In the genomic region with DNA sequence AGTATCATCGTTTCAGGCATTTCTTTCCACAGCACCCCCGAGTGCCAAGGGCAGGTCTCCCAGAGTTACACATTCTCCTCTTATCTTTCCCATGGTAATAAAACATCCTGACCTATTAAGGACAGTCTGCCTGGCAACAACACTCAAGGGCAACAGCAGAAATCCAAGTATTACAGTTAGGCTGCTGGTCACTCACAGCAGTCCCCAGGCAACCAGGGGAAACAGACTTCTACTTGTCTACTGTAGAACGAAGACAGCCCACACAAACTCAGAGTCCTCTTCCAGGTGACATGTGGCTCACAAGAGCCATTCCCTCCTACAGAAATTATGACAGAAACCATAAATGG, we compare ENCODE assay signal across 19 cellular contexts. TPM values are rescaled to one million over a fixed set of nuclear protein-coding genes. Genes with fewer than 3 reads are reported as not detected.
DNase-seq lines count a peak whose midpoint lies in the region; ATAC-seq and TF ChIP-seq lines count a peak whose summit lies in the region.
"Had no signal": no experiment of that assay in that cellular context is flagged by ENCODE, and none has a peak within 500 bp of the region (broad histone marks: within the 10 kb centered on the region; RNA-seq: fewer than 3 reads in every experiment).

No MANE protein-coding gene starts in this region.

- H4K91ac ChIP-seq in IMR-90 (ENCODE audit: insufficient read depth, low read depth, low read length), result no peak overlapping the region

- H4K5ac ChIP-seq in IMR-90 (ENCODE audit: low read depth, low read length), result no peak overlapping the region

- TF ChIP-seq CTCF in IMR-90 (conservative IDR thresholded peaks at IDR 0.05; ENCODE audit: low read depth, low read length), result no peak
- no peak for TF ChIP-seq CTCF in endodermal cell (conservative IDR thresholded peaks at IDR 0.05)
- no peak for TF ChIP-seq CTCF in progenitor cell of endocrine pancreas (IDR thresholded peaks at IDR 0.05; ENCODE audit: unreplicated experiment)
- no peak for TF ChIP-seq CTCF in transverse colon (IDR thresholded peaks at IDR 0.05)

- TF ChIP-seq POLR2A in IMR-90 (IDR thresholded peaks at IDR 0.05; ENCODE audit: low read depth, low read length) (no peak), transverse colon (IDR thresholded peaks at IDR 0.05) (no peak)

- H4K8ac ChIP-seq in IMR-90 (ENCODE audit: low read depth in 2 of 2, low read length in 2 of 2), result no peak overlapping the region

- no CpG with 5 or more reads among the region's 3 CpGs for WGBS in IMR-90 (ENCODE audit: extremely low coverage in 2 of 2, insufficient read length in 1 of 2), 2 experiments
- WGBS in endodermal cell (ENCODE audit: insufficient coverage in 1 of 2, insufficient read length in 1 of 2), 2 experiments, result 51 to 71% methylated on average over 1 to 3 of the region's 3 CpGs
- 37% methylated on average over 3 of the region's 3 CpGs for WGBS in transverse colon (ENCODE audit: low coverage in 1 of 2), 2 donors

- H4K20me1 ChIP-seq in IMR-90 (ENCODE audit: insufficient read depth, low read length), result no peaks in the 10 kb centered on the region

- no peak overlapping the region for H3K23ac ChIP-seq in IMR-90 (ENCODE audit: low read depth, low read length)

- H3K36me3 Mint-ChIP-seq in endodermal cell (ENCODE audit: low read depth), result peaks cover 57% of the 10 kb centered on the region
- H3K36me3 Mint-ChIP-seq in progenitor cell of endocrine pancreas (ENCODE audit: insufficient read depth), result peaks cover 26% of the 10 kb centered on the region
- H3K36me3 Mint-ChIP-seq in activated T-helper 1 cell treated with anti-CD3 and anti-CD28 coated beads, Interleukin-12 subunit alpha, Interleukin-12 subunit beta, Interleukin-2, Interleukin-4 antibody, amounts not matched to agents 30 ng/mL and 10 ng/mL and 1 ng/mL, durations not matched to agents 14 hours and 24 hours and 36 hours (ENCODE audit: low read depth), result peaks cover 32% of the 10 kb centered on the region

- H3K36me3 ChIP-seq in IMR-90 (ENCODE audit: control insufficient read depth, insufficient read depth, low read length) (peaks cover 15% of the 10 kb centered on the region), endodermal cell (ENCODE audit: control insufficient read depth, insufficient read depth, low read length) (peaks cover 53% of the 10 kb centered on the region), transverse colon (peaks cover 0 to 12% (median 0%) of the 10 kb centered on the region in 4 donors)

- H3K4ac ChIP-seq in IMR-90 (ENCODE audit: low read depth, low read length), result no peak overlapping the region

- no peak overlapping the region for H2BK15ac ChIP-seq in IMR-90 (ENCODE audit: low read depth, low read length)

- no peak for TF ChIP-seq EP300 in transverse colon (IDR thresholded peaks at IDR 0.05; ENCODE audit: low read depth)

- no peak overlapping the region for H2BK5ac ChIP-seq in IMR-90 (ENCODE audit: low read depth, low read length, poor library complexity, severe bottlenecking)

- POLR2A ChIA-PET in IMR-90 (lab: Charles Lee; ENCODE audit: unreplicated experiment), result interaction anchor here (0.7 kb wide), 1 partner anchor 312 kb away, joined by 3 read pairs; no protein-coding TSS in a partner anchor

- H3K56ac ChIP-seq in IMR-90 (ENCODE audit: extremely low read depth, insufficient read depth, low read length), result no peak overlapping the region

- no peak overlapping the region; the same call in 1 of the 2 replicates for H3K4me2 ChIP-seq in IMR-90 (ENCODE audit: low read depth, low read length)

- H3K27me3 ChIP-seq in IMR-90 (ENCODE audit: control insufficient read depth, insufficient read depth, low read length) (no peaks in the 10 kb centered on the region), endodermal cell (ENCODE audit: control insufficient read depth, insufficient read depth, low read length, poor library complexity, severe bottlenecking) (no peaks in the 10 kb centered on the region), transverse colon (no peaks in the 10 kb centered on the region)

- H3K4me3 Mint-ChIP-seq in endodermal cell (peak overlapping the region; percentile 35), progenitor cell of endocrine pancreas (ENCODE audit: low read depth) (no peak overlapping the region)
- no peak overlapping the region for H3K4me3 Mint-ChIP-seq in activated T-helper 1 cell treated with anti-CD3 and anti-CD28 coated beads, Interleukin-12 subunit alpha, Interleukin-12 subunit beta, Interleukin-2, Interleukin-4 antibody, amounts not matched to agents 30 ng/mL and 10 ng/mL and 1 ng/mL, durations not matched to agents 14 hours and 24 hours and 36 hours
- H3K4me3 Mint-ChIP-seq: activated CD4-positive, alpha-beta T cell treated with anti-CD3 and anti-CD28 coated beads for 36 hours; stimulated activated naive CD8-positive, alpha-beta T cell treated with anti-CD3 and anti-CD28 coated beads, Interleukin-15, amount 100 ng/mL, for 72 hours had no signal

- H2BK120ac ChIP-seq in IMR-90 (ENCODE audit: low read depth, low read length), result no peak overlapping the region

- no peak overlapping the region; the same call in 1 of the 2 replicates for H3K18ac ChIP-seq in IMR-90 (ENCODE audit: low read depth, low read length)

- CTCF ChIA-PET in IMR-90 (lab: Yijun Ruan, JAX), result interaction anchor here (0.8 to 1.7 kb wide), 3 partner anchors 9 to 17 kb away, joined by 3 to 4 read pairs (median 3); no protein-coding TSS in a partner anchor

- no peak overlapping the region for H3K14ac ChIP-seq in IMR-90 (replicated peaks; ENCODE audit: low read depth, low read length)

- peaks cover 0 to 11% of the 10 kb centered on the region in 2 experiments; a peak in 2 of 4 replicates for H3K79me1 ChIP-seq in IMR-90 (ENCODE audit: low read depth in 1 of 2, low read length in 2 of 2)

- DNase-seq in IMR-90 (no peak), endodermal cell (no peak), left colon (no peak), progenitor cell of endocrine pancreas (ENCODE audit: low spot score, unreplicated experiment) (no peak), NCI-H345 (lab: John Stamatoyannopoulos, UW) (no peak), transverse colon (no peak)
- DNase-seq in activated T-helper 1 cell treated with anti-CD3 and anti-CD28 coated beads, Interleukin-12 subunit alpha, Interleukin-12 subunit beta, Interleukin-2, Interleukin-4 antibody, amounts not matched to agents 30 ng/mL and 10 ng/mL and 1 ng/mL, durations not matched to agents 14 hours and 24 hours and 36 hours (ENCODE audit: low spot score), result no peak
- DNase-seq: activated CD4-positive, alpha-beta T cell treated with anti-CD3 and anti-CD28 coated beads for 36 hours; activated naive CD4-positive, alpha-beta T cell treated with anti-CD3 and anti-CD28 coated beads, Interleukin-2, amount 50 U/mL, for 16 hours; AML-193; central memory CD4-positive, alpha-beta T cell; effector memory CD4-positive, alpha-beta T cell; KBM-7; midbrain; NCI-H226; occipital lobe; SIG-M5; stimulated activated naive CD8-positive, alpha-beta T cell treated with anti-CD3 and anti-CD28 coated beads, Interleukin-15, amount 100 ng/mL, for 72 hours had no signal

- H3K27ac Mint-ChIP-seq in endodermal cell (peak overlapping the region; percentile 91), progenitor cell of endocrine pancreas (peak overlapping the region; percentile 49)
- H3K27ac Mint-ChIP-seq in activated T-helper 1 cell treated with anti-CD3 and anti-CD28 coated beads, Interleukin-12 subunit alpha, Interleukin-12 subunit beta, Interleukin-2, Interleukin-4 antibody, amounts not matched to agents 30 ng/mL and 10 ng/mL and 1 ng/mL, durations not matched to agents 14 hours and 24 hours and 36 hours, result no peak overlapping the region
- H3K27ac Mint-ChIP-seq: activated CD4-positive, alpha-beta T cell treated with anti-CD3 and anti-CD28 coated beads for 36 hours had no signal

- H3K9me3 ChIP-seq in IMR-90 (ENCODE audit: control insufficient read depth, insufficient read depth, low read length) (no peaks in the 10 kb centered on the region), endodermal cell (ENCODE audit: control insufficient read depth, low read length) (peaks cover 6% of the 10 kb centered on the region), transverse colon (no peaks in the 10 kb centered on the region)

- H3K4me3 ChIP-seq in IMR-90 (ENCODE audit: insufficient read depth, low read depth, low read length) (no peak overlapping the region), endodermal cell (ENCODE audit: low read length) (peak overlapping the region; percentile 58), transverse colon (no peak overlapping the region)

- intact Hi-C loops in IMR-90 (cut with micrococcal nuclease) (no loop called here), left colon (cut with DNase I, micrococcal nuclease) (no loop called here), transverse colon (cut with DNase I; ENCODE audit: low total_unique reads) (no loop called here)
- intact Hi-C loops in activated T-helper 1 cell treated with anti-CD3 and anti-CD28 coated beads, Interleukin-12 subunit alpha, Interleukin-12 subunit beta, Interleukin-2, Interleukin-4 antibody, amounts not matched to agents 30 ng/mL and 10 ng/mL and 1 ng/mL, durations not matched to agents 14 hours and 24 hours and 36 hours (cut with micrococcal nuclease), result no loop called here

- BruUV-seq in IMR-90 (replicated peaks; lab: Mats Ljungman, UMichigan), result no TSS peak

- H3K27me3 Mint-ChIP-seq in endodermal cell (ENCODE audit: insufficient read depth), result no peaks in the 10 kb centered on the region
- H3K27me3 Mint-ChIP-seq in progenitor cell of endocrine pancreas, result peaks cover 23% of the 10 kb centered on the region
- H3K27me3 Mint-ChIP-seq in activated T-helper 1 cell treated with anti-CD3 and anti-CD28 coated beads, Interleukin-12 subunit alpha, Interleukin-12 subunit beta, Interleukin-2, Interleukin-4 antibody, amounts not matched to agents 30 ng/mL and 10 ng/mL and 1 ng/mL, durations not matched to agents 14 hours and 24 hours and 36 hours (ENCODE audit: insufficient read depth), result no peaks in the 10 kb centered on the region
- H3K27me3 Mint-ChIP-seq: activated CD4-positive, alpha-beta T cell treated with anti-CD3 and anti-CD28 coated beads for 36 hours; stimulated activated naive CD8-positive, alpha-beta T cell treated with anti-CD3 and anti-CD28 coated beads, Interleukin-15, amount 100 ng/mL, for 72 hours had no signal

- H3K4me1 Mint-ChIP-seq in endodermal cell (peaks cover 22% of the 10 kb centered on the region), progenitor cell of endocrine pancreas (ENCODE audit: low read depth) (peaks cover 18% of the 10 kb centered on the region)
- H3K4me1 Mint-ChIP-seq in activated T-helper 1 cell treated with anti-CD3 and anti-CD28 coated beads, Interleukin-12 subunit alpha, Interleukin-12 subunit beta, Interleukin-2, Interleukin-4 antibody, amounts not matched to agents 30 ng/mL and 10 ng/mL and 1 ng/mL, durations not matched to agents 14 hours and 24 hours and 36 hours (ENCODE audit: low read depth), result no peaks in the 10 kb centered on the region
- H3K4me1 Mint-ChIP-seq: activated CD4-positive, alpha-beta T cell treated with anti-CD3 and anti-CD28 coated beads for 36 hours had no signal

- H3K27ac ChIP-seq in IMR-90 (ENCODE audit: insufficient read depth, low read length) (no peak overlapping the region; the same call in 1 of the 2 replicates), endodermal cell (ENCODE audit: low read depth, low read length) (peak overlapping the region; percentile 14), transverse colon (no peak overlapping the region)

- no peak for TF ChIP-seq RAD21 in IMR-90 (IDR thresholded peaks at IDR 0.05; ENCODE audit: low read length)

- peaks cover 7% of the 10 kb centered on the region for H3K4me1 ChIP-seq in IMR-90 (ENCODE audit: control insufficient read depth, insufficient read depth, low read length)
- H3K4me1 ChIP-seq in endodermal cell (ENCODE audit: control insufficient read depth, insufficient read depth, low read length), result peaks cover 7% of the 10 kb centered on the region
- H3K4me1 ChIP-seq in transverse colon, result peaks cover 0 to 4% (median 0%) of the 10 kb centered on the region in 4 donors

- dilution Hi-C loops in IMR-90 (cut with HindIII; ENCODE audit: low sequenced_read_pairs, unreplicated experiment), result no loop called here

- ATAC-seq in IMR-90 (ENCODE audit: low read depth) (peak; percentile 24; the same call in 1 of the 2 replicates), left colon (peak; percentile 58), GM21381 (IDR thresholded peaks at IDR 0.05; ENCODE audit: unreplicated experiment) (no peak)
- ATAC-seq: activated CD4-positive, alpha-beta T cell treated with anti-CD3 and anti-CD28 coated beads for 36 hours; stimulated activated naive CD8-positive, alpha-beta T cell treated with anti-CD3 and anti-CD28 coated beads, Interleukin-15, amount 100 ng/mL, for 72 hours had no signal

- H2AK9ac ChIP-seq in IMR-90 (replicated peaks; ENCODE audit: low read depth, low read length, poor library complexity), result no peak overlapping the region

- H3K9me3 Mint-ChIP-seq in endodermal cell (peaks cover 31% of the 10 kb centered on the region), progenitor cell of endocrine pancreas (ENCODE audit: low read depth) (no peaks in the 10 kb centered on the region)
- H3K9me3 Mint-ChIP-seq in activated T-helper 1 cell treated with anti-CD3 and anti-CD28 coated beads, Interleukin-12 subunit alpha, Interleukin-12 subunit beta, Interleukin-2, Interleukin-4 antibody, amounts not matched to agents 30 ng/mL and 10 ng/mL and 1 ng/mL, durations not matched to agents 14 hours and 24 hours and 36 hours, result no peaks in the 10 kb centered on the region
- H3K9me3 Mint-ChIP-seq: stimulated activated naive CD8-positive, alpha-beta T cell treated with anti-CD3 and anti-CD28 coated beads, Interleukin-15, amount 100 ng/mL, for 72 hours had no signal

- H2AFZ ChIP-seq in IMR-90 (replicated peaks; ENCODE audit: low read length, poor library complexity), result no peak overlapping the region

- no peak overlapping the region for H2BK20ac ChIP-seq in IMR-90 (ENCODE audit: low read depth, low read length)

- in situ Hi-C loops in IMR-90 (cut with MboI; ENCODE audit: low sequenced_read_pairs), result no loop called here
- in situ Hi-C loops in transverse colon (cut with MboI; ENCODE audit: low pct_ligation_motif_present in 1 of 4, low pct_unique_long_range_greater_than_20kb in 1 of 4, low sequenced_read_pairs in 3 of 4), result no loop called here

- H2AK5ac ChIP-seq in IMR-90 (ENCODE audit: low read depth, low read length), result no peak overlapping the region

- H3K9ac ChIP-seq in IMR-90 (ENCODE audit: low read depth, low read length) (no peak overlapping the region), endodermal cell (ENCODE audit: extremely low read depth, low read length, poor library complexity, severe bottlenecking) (peak overlapping the region; percentile 40)

- H3K9me1 ChIP-seq in IMR-90 (ENCODE audit: insufficient read depth, low read length), result peaks cover 4% of the 10 kb centered on the region

RNA-seq across cellular contexts. Expression of gene RCBTB1, which starts 24.3 kb away (rescaled TPM):
- total RNA-seq in IMR-90 (2012; rRNA removed) (11.3 and 16.1 TPM in 2 replicates), endodermal cell (10 to 100 TPM; 40.6 to 46.4 TPM), left colon (1 to 10 TPM; 7.1 to 8.8 TPM), progenitor cell of endocrine pancreas (29.8 and 34.5 TPM in 2 replicates), transverse colon (10 to 100 TPM in 1 of 4 donors, 1 to 10 TPM in 3; 4.9 to 10.4 (median 7.7) TPM)
- 9.5 and 11.6 TPM in 2 replicates for polyA plus RNA-seq in IMR-90 (2012; rRNA removed)
- 3.2 and 3.6 TPM in 2 replicates for polyA plus RNA-seq in IMR-90 (2012; cell fraction: cytosol; rRNA removed)
- polyA plus RNA-seq in IMR-90 (2012; cell fraction: nucleus; rRNA removed; ENCODE audit: low replicate concordance), result 7.4 and 24.5 TPM in 2 replicates
- 29.5 TPM for polyA plus RNA-seq in endodermal cell (2013, experiment 1 of 2)
- 30.5 TPM for polyA plus RNA-seq in endodermal cell (2013, experiment 2 of 2)
- total RNA-seq in activated T-helper 1 cell treated with anti-CD3 and anti-CD28 coated beads, Interleukin-12 subunit alpha, Interleukin-12 subunit beta, Interleukin-2, Interleukin-4 antibody, amounts not matched to agents 30 ng/mL and 10 ng/mL and 1 ng/mL, durations not matched to agents 14 hours and 24 hours and 36 hours, result 14.9 and 16.3 TPM in 2 replicates
